Comparison of ENCODE assay signal across 16 cellular contexts in the genomic region with DNA sequence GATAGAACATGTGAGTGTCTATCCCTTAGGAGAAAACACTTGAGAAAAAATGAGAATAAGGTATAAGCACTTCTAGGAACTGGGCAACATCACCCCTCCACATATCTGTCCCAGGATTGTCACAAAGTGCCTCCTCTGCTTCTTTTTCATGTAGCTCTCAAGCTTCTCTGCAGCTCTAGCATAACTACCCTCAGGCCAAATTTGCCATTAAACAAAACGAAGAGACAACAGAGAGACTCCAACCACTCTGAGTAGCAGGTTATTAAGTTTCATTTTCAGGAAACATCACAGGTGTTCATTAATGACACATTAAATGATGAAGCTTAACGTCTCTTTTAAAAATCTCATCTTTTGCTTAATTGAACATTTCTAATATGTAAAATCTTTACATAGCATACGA.
DNase-seq lines count a peak whose midpoint lies in the region; ATAC-seq and TF ChIP-seq lines count a peak whose summit lies in the region.
"Had no signal": no experiment of that assay in that cellular context is flagged by ENCODE, and none has a peak within 500 bp of the region (broad histone marks: within the 10 kb centered on the region; RNA-seq: fewer than 3 reads in every experiment).

No MANE protein-coding gene starts in this region.

- no peak overlapping the region for H3K9ac ChIP-seq in OCI-LY3 (ENCODE audit: low read length)
- H3K9ac ChIP-seq: KMS-11 had no signal

- H3K4me1 ChIP-seq in OCI-LY3 (ENCODE audit: low read length): no peaks in the 10 kb centered on the region
- H3K4me1 ChIP-seq: SJSA1 had no signal

- peak overlapping the region; percentile 40 for H3K27ac ChIP-seq in 22Rv1
- H3K27ac ChIP-seq in OCI-LY3 (ENCODE audit: low read length): no peak overlapping the region
- H3K27ac ChIP-seq: KMS-11, SJSA1 had no signal

- H3K9me3 ChIP-seq in OCI-LY3 (ENCODE audit: insufficient read depth, low read length): no peaks in the 10 kb centered on the region
- H3K9me3 ChIP-seq: SJSA1 had no signal

- H3K36me3 ChIP-seq in OCI-LY3 (replicated peaks; ENCODE audit: low read depth, low read length): no peaks in the 10 kb centered on the region
- H3K36me3 ChIP-seq: SJSA1 had no signal

- H3K27me3 ChIP-seq in OCI-LY3 (ENCODE audit: low read depth, low read length): no peaks in the 10 kb centered on the region
- H3K27me3 ChIP-seq: SJSA1 had no signal

- DNase-seq in NCI-H1105 (lab: John Stamatoyannopoulos, UW) (peak; percentile 4), NCI-H146 treated with DMSO at 0.1 percent for 48 hours (lab: John Stamatoyannopoulos, UW; ENCODE audit: unreplicated experiment) (peak; percentile 62), GM10266 (ENCODE audit: extremely low spot score) (no peak)
- DNase-seq: Calu3; CD4-positive, alpha-beta T cell; H7; HFFc6; NCI-H187 treated with DMSO at 0.1 percent for 48 hours; NCI-H446 treated with DMSO at 0.1 percent for 48 hours; NCI-H774 had no signal

- H2AFZ ChIP-seq in OCI-LY3 (ENCODE audit: low read depth, low read length): no peak overlapping the region

- H3K4me2 ChIP-seq in OCI-LY3 (ENCODE audit: low read length): 0 out of 2 replicates have a peak overlapping the region, but pooled peaks have one; percentile 4
- H3K4me2 ChIP-seq: KMS-11 had no signal

- no peaks in the 10 kb centered on the region for H4K20me1 ChIP-seq in OCI-LY3 (ENCODE audit: insufficient read depth, low read length)

- TF ChIP-seq CTCF in 22Rv1 (IDR thresholded peaks at IDR 0.05) (no peak), OCI-LY3 (IDR thresholded peaks at IDR 0.05; ENCODE audit: low read depth, low read length) (no peak), GM10266 (IDR thresholded peaks at IDR 0.05; ENCODE audit: control insufficient read depth, insufficient read depth, low read depth, missing control alignments) (no peak)

- no peak overlapping the region for H3K4me3 ChIP-seq in OCI-LY3 (ENCODE audit: low read length)
- H3K4me3 ChIP-seq: SJSA1 had no signal

- ATAC-seq in HG03342 (IDR thresholded peaks at IDR 0.05; ENCODE audit: unreplicated experiment) (no peak), GM19463 (IDR thresholded peaks at IDR 0.05; ENCODE audit: unreplicated experiment) (no peak)

- H3K79me2 ChIP-seq in OCI-LY3 (ENCODE audit: low read length): no peaks in the 10 kb centered on the region
